ENCODE assay signal across 10 cellular contexts in the genomic region with DNA sequence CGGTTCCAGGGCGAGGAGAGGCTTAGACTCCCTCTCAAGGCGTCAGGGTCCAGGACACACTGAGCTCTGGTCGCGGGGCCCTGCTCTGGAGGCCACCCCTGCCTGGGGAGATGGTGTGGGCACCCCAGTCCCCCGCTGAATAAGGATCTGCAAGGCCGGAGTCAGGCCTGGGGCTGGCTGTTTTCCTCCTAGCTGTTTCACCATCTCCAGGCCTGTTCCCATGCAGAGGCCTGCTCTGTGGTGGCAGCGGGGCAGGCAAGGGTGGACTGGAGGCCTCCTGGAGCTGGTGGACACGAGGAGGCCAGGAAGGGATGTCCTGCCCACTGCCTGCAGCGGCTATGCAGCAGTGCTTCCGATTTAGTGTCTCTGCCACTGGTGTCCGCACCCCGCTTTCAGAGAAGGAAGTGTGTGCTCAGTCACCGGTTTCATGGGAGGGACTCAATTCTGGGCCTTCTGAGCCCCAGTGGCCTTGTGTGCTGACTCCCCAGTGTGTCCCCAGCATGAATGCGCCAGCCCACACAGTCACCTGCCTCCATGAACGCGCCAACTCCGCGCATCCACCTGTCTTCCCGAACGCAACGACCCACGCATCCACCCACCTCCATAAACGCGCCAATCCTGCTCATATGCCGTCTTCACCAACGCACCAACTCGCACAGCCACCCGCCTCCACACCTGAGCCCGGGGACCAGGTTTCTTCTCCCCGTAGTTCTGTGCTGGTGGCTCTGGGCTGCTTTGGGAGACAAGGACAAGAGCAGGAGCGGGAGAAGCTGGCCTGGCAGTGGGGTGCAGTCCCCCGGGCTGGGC. TPM values are rescaled to one million over a fixed set of nuclear protein-coding genes. Genes with fewer than 3 reads are reported as not detected.
A peak's percentile ranks its signal among the peaks of the same experiment; 100 is the strongest.
DNase-seq lines count a peak whose midpoint lies in the region; FAIRE-seq and TF ChIP-seq lines count a peak whose summit lies in the region.
"Had no signal": no experiment of that assay in that cellular context is flagged by ENCODE, and none has a peak within 500 bp of the region (broad histone marks: within the 10 kb centered on the region; RNA-seq: fewer than 3 reads in every experiment).

No MANE protein-coding gene starts in this region.

- H3K9me2 ChIP-seq in OCI-LY7 (ENCODE audit: insufficient read depth, low read length), result no peaks in the 10 kb centered on the region

- TF ChIP-seq EP300 in esophagus muscularis mucosa (IDR thresholded peaks at IDR 0.05), result no peak

- 0 out of 2 replicates have a peak, but pooled peaks have one; percentile 3 for TF ChIP-seq POLR2A in H54 (IDR thresholded peaks at IDR 0.05; ENCODE audit: low read depth, low read length)
- TF ChIP-seq POLR2A in esophagus muscularis mucosa (IDR thresholded peaks at IDR 0.05; ENCODE audit: low read depth), result no peak

- no peak overlapping the region for H2AFZ ChIP-seq in OCI-LY7 (ENCODE audit: low read length)

- BruUV-seq in OCI-LY7 (replicated peaks; lab: Mats Ljungman, UMichigan), result no TSS peak

- H3K4me1 ChIP-seq in OCI-LY7 (ENCODE audit: insufficient read depth, low read length, poor library complexity, severe bottlenecking) (peaks cover 53% of the 10 kb centered on the region), esophagus muscularis mucosa (peaks cover 19 to 52% (median 43%) of the 10 kb centered on the region in 4 donors)

- CTCF ChIA-PET in OCI-LY7 (lab: Charles Lee; ENCODE audit: unreplicated experiment), result no interaction called here

- H3K27ac ChIP-seq in OCI-LY7 (ENCODE audit: low read depth, low read length, poor library complexity, severe bottlenecking) (peak overlapping the region; percentile 95), esophagus muscularis mucosa (replicated peaks in 1 of 4) (peak overlapping the region; percentile 91 to 100 (median 96)), skin epidermis (peak overlapping the region in 17 of 21 experiments; percentile 47 to 94 (median 86))

- H3K9me3 ChIP-seq in OCI-LY7 (ENCODE audit: low read length), result no peaks in the 10 kb centered on the region
- H3K9me3 ChIP-seq in esophagus muscularis mucosa, result no peaks in the 10 kb centered on the region

- DNase-seq in H54 (ENCODE audit: insufficient read length, low spot score), result no peak
- no peak for DNase-seq in OCI-LY7 (ENCODE audit: low spot score)
- DNase-seq in esophagus muscularis mucosa (ENCODE audit: extremely low spot score), result no peak
- DNase-seq in stimulated activated CD8-positive, alpha-beta memory T cell treated with anti-CD3 and anti-CD28 coated beads, Interleukin-4, amount 100 ng/mL, for 48 hours, result no peak
- no peak for DNase-seq in stimulated activated CD4-positive, alpha-beta T cell treated with anti-CD3 and anti-CD28 coated beads, Interleukin-4, amount 100 ng/mL, for 4 hours
- no peak for DNase-seq in H4 (ENCODE audit: low spot score)
- DNase-seq: activated gamma-delta T cell, foreskin fibroblast had no signal

- intact Hi-C loops in OCI-LY7 (cut with micrococcal nuclease; ENCODE audit: unreplicated experiment) (loop anchor here (5.0 kb wide), 2 partner anchors 122 to 477 kb away; no protein-coding TSS in a partner anchor), esophagus muscularis mucosa (cut with DNase I) (loop anchor here (5.0 kb wide), 1 partner anchor 38 kb away; no protein-coding TSS in a partner anchor)

- FAIRE-seq in H54 (lab: Jason Lieb, UNC), result no peak

- WGBS in esophagus muscularis mucosa, result 93% methylated on average over 29 of the region's 33 CpGs

- TF ChIP-seq CTCF in OCI-LY7 (conservative IDR thresholded peaks at IDR 0.05; ENCODE audit: low read length), result no peak
- TF ChIP-seq CTCF in esophagus muscularis mucosa (IDR thresholded peaks at IDR 0.05), result no peak

- peaks cover 25% of the 10 kb centered on the region; the same call in 1 of the 2 replicates for H3K79me2 ChIP-seq in OCI-LY7 (ENCODE audit: insufficient read depth, low read depth, low read length)

- H3K36me3 ChIP-seq in OCI-LY7 (ENCODE audit: insufficient read depth, low read length) (peaks cover 21% of the 10 kb centered on the region), esophagus muscularis mucosa (peaks cover 0 to 17% (median 15%) of the 10 kb centered on the region in 4 donors)

- H3K27me3 ChIP-seq in esophagus muscularis mucosa, result no peaks in the 10 kb centered on the region

- peak overlapping the region; percentile 85 for H3K4me3 ChIP-seq in OCI-LY7 (ENCODE audit: low read depth, low read length, poor library complexity, severe bottlenecking)
- H3K4me3 ChIP-seq in esophagus muscularis mucosa, result no peak overlapping the region
- no peak overlapping the region for H3K4me3 ChIP-seq in skin epidermis

- H3K4me2 ChIP-seq in OCI-LY7 (ENCODE audit: low read length), result peak overlapping the region; percentile 96

- H4K20me1 ChIP-seq in OCI-LY7 (ENCODE audit: insufficient read depth, low read length), result no peaks in the 10 kb centered on the region

- POLR2A ChIA-PET in OCI-LY7 (lab: Charles Lee), result no interaction called here

RNA-seq across cellular contexts. Expression of gene GPR146, which starts 14.5 kb away (rescaled TPM):
- total RNA-seq in OCI-LY7 (2014; rRNA removed; shearing (Covaris generic)), result 0.62 and 0.95 TPM in 2 replicates
- total RNA-seq in OCI-LY7 (2022) (0.77 and 3.3 TPM in 2 replicates), esophagus muscularis mucosa (10 to 100 TPM; 12.5 to 30.8 (median 25.5) TPM)
- 3.4 and 5.7 TPM in 2 replicates for total RNA-seq in H4 (2014; rRNA removed; shearing (Covaris generic))

RNA-seq across cellular contexts. Expression of gene CYP2W1, which starts 46.9 kb away (rescaled TPM):
- total RNA-seq in OCI-LY7 (2014; rRNA removed; shearing (Covaris generic)), result 0.31 TPM in 1 of 2 replicates, not detected in the other
- total RNA-seq in OCI-LY7 (2022) (1.3 and 1.5 TPM in 2 replicates), esophagus muscularis mucosa (under 1 TPM in 2 of 4 donors, not detected in 2; 0.23 to 0.66 TPM)
- not detected in 2 replicates for total RNA-seq in H4 (2014; rRNA removed; shearing (Covaris generic))
- total RNA-seq: posterior vena cava had no signal

RNA-seq across cellular contexts. Expression of gene COX19, which starts 54.5 kb away (rescaled TPM):
- total RNA-seq in OCI-LY7 (2014; rRNA removed; shearing (Covaris generic)), result 20.3 and 23.2 TPM in 2 replicates
- total RNA-seq in OCI-LY7 (2022) (43.1 and 45.7 TPM in 2 replicates), esophagus muscularis mucosa (10 to 100 TPM in 2 of 4 donors, 1 to 10 TPM in 2; 6.3 to 13.3 (median 9.7) TPM)
- 8.3 and 10.2 TPM in 2 replicates for total RNA-seq in H4 (2014; rRNA removed; shearing (Covaris generic))

RNA-seq across cellular contexts. Expression of gene GPER1, which starts 58.1 kb away (rescaled TPM):
- total RNA-seq in OCI-LY7 (2014; rRNA removed; shearing (Covaris generic)), result 22.9 and 34.9 TPM in 2 replicates
- total RNA-seq in OCI-LY7 (2022) (44.7 and 75.9 TPM in 2 replicates), esophagus muscularis mucosa (10 to 100 TPM in 2 of 4 donors, 1 to 10 TPM in 2; 4.6 to 19.9 (median 11.0) TPM)
- 0.97 and 1.5 TPM in 2 replicates for total RNA-seq in H4 (2014; rRNA removed; shearing (Covaris generic))
